ENCODE assay signal across 19 cellular contexts in genomic region chr6:8530775-8531435, GRCh38.
DNase-seq lines count a peak whose midpoint lies in the region; ATAC-seq, FAIRE-seq and TF ChIP-seq lines count a peak whose summit lies in the region.
"Had no signal": no experiment of that assay in that cellular context is flagged by ENCODE, and none has a peak within 500 bp of the region (broad histone marks: within the 10 kb centered on the region; RNA-seq: fewer than 3 reads in every experiment).

No MANE protein-coding gene starts in this region.

- CTCF ChIA-PET in activated naive CD4-positive, alpha-beta T cell treated with anti-CD3 and anti-CD28 coated beads, Interleukin-2, amount 10 ng/mL, durations not matched to agents 7 days and 5 days (lab: Charles Lee): no interaction called here

- H3K27ac Mint-ChIP-seq in activated naive CD4-positive, alpha-beta T cell treated with anti-CD3 and anti-CD28 coated beads, Interleukin-2, amount 10 ng/mL, durations not matched to agents 7 days and 5 days: no peak overlapping the region
- H3K27ac Mint-ChIP-seq: activated CD8-positive, alpha-beta T cell treated with anti-CD3 and anti-CD28 coated beads, Interleukin-2, amount 10 ng/mL, durations not matched to agents 7 days and 5 days had no signal

- in situ Hi-C loops in gastrocnemius medialis (cut with MboI; ENCODE audit: low sequenced_read_pairs in 4 of 4): no loop called here

- peak in 1 of 2 donors; percentile 30 for ATAC-seq in gastrocnemius medialis
- ATAC-seq: activated CD8-positive, alpha-beta T cell treated with anti-CD3 and anti-CD28 coated beads, Interleukin-2, amount 10 ng/mL, durations not matched to agents 7 days and 5 days; body of pancreas had no signal

- H3K4me2 ChIP-seq in hepatocyte: peak overlapping the region; percentile 17

- 61% methylated on average over 12 of the region's 12 CpGs for WGBS in hepatocyte (ENCODE audit: low lambda C conversion rate, missing lambda C conversion rate)

- H3K4me3 ChIP-seq in hepatocyte (no peak overlapping the region), gastrocnemius medialis (peak overlapping the region; percentile 11 to 37 (median 26))
- H3K4me3 ChIP-seq: body of pancreas, HAP-1, thoracic aorta had no signal

- H3K27me3 Mint-ChIP-seq in activated naive CD4-positive, alpha-beta T cell treated with anti-CD3 and anti-CD28 coated beads, Interleukin-2, amount 10 ng/mL, durations not matched to agents 7 days and 5 days: no peaks in the 10 kb centered on the region

- H3K79me2 ChIP-seq in hepatocyte: no peaks in the 10 kb centered on the region
- H3K79me2 ChIP-seq: parathyroid adenoma had no signal

- H3K4me3 Mint-ChIP-seq in activated naive CD4-positive, alpha-beta T cell treated with anti-CD3 and anti-CD28 coated beads, Interleukin-2, amount 10 ng/mL, durations not matched to agents 7 days and 5 days: no peak overlapping the region
- H3K4me3 Mint-ChIP-seq: activated CD8-positive, alpha-beta T cell treated with anti-CD3 and anti-CD28 coated beads, Interleukin-2, amount 10 ng/mL, durations not matched to agents 7 days and 5 days had no signal

- H3K27ac ChIP-seq in hepatocyte (no peak overlapping the region), gastrocnemius medialis (no peak overlapping the region)
- H3K27ac ChIP-seq: body of pancreas, parathyroid adenoma, thoracic aorta had no signal

- TF ChIP-seq POLR2A in gastrocnemius medialis (IDR thresholded peaks at IDR 0.05) (no peak), GM12891 (IDR thresholded peaks at IDR 0.05; ENCODE audit: low read depth, low read length) (no peak)

- no peaks in the 10 kb centered on the region for H3K9me2 ChIP-seq in hepatocyte (replicated peaks; ENCODE audit: insufficient read depth)

- H4K20me1 ChIP-seq in hepatocyte (ENCODE audit: insufficient read depth, poor library complexity, severe bottlenecking): no peaks in the 10 kb centered on the region

- peak; percentile 16 for DNase-seq in NCI-H748 (lab: John Stamatoyannopoulos, UW; ENCODE audit: unreplicated experiment)
- DNase-seq in NCI-H748 treated with DMSO at 0.1 percent for 48 hours (lab: John Stamatoyannopoulos, UW): no peak
- peak; percentile 60 for DNase-seq in SHP77 treated with DMSO at 0.1 percent for 48 hours (lab: John Stamatoyannopoulos, UW)
- no peak for DNase-seq in hepatocyte (ENCODE audit: low spot score)
- no peak for DNase-seq in gastrocnemius medialis
- DNase-seq in activated naive CD4-positive, alpha-beta T cell treated with anti-CD3 and anti-CD28 coated beads, Interleukin-2, amount 10 ng/mL, durations not matched to agents 7 days and 5 days: no peak
- no peak for DNase-seq in GM12891 (ENCODE audit: insufficient read length, low spot score)
- no peak for DNase-seq in CD1c-positive myeloid dendritic cell (ENCODE audit: extremely low spot score)
- DNase-seq: activated CD8-positive, alpha-beta T cell treated with anti-CD3 and anti-CD28 coated beads, Interleukin-2, amount 10 ng/mL, durations not matched to agents 7 days and 5 days; activated effector memory CD4-positive, alpha-beta T cell treated with anti-CD3 and anti-CD28 coated beads, Interleukin-2, amount 50 U/mL, for 16 hours; body of pancreas; hippocampal formation; NCI-H226 had no signal

- H3K4me1 Mint-ChIP-seq in activated naive CD4-positive, alpha-beta T cell treated with anti-CD3 and anti-CD28 coated beads, Interleukin-2, amount 10 ng/mL, durations not matched to agents 7 days and 5 days: no peaks in the 10 kb centered on the region

- H3K36me3 Mint-ChIP-seq in activated naive CD4-positive, alpha-beta T cell treated with anti-CD3 and anti-CD28 coated beads, Interleukin-2, amount 10 ng/mL, durations not matched to agents 7 days and 5 days: no peaks in the 10 kb centered on the region

- TF ChIP-seq CTCF in hepatocyte (IDR thresholded peaks at IDR 0.05; ENCODE audit: poor library complexity) (no peak), gastrocnemius medialis (IDR thresholded peaks at IDR 0.05 in 4 of 5, conservative IDR thresholded peaks at IDR 0.05 in 1 of 5) (peak in 2 of 5 experiments; percentile 7 to 11)

- H3K36me3 ChIP-seq in hepatocyte (replicated peaks; ENCODE audit: insufficient read depth, low read depth) (no peaks in the 10 kb centered on the region), gastrocnemius medialis (no peaks in the 10 kb centered on the region)
- H3K36me3 ChIP-seq: HAP-1, thoracic aorta had no signal

- no peaks in the 10 kb centered on the region for H3K9me3 ChIP-seq in hepatocyte (ENCODE audit: low read depth)
- H3K9me3 ChIP-seq in gastrocnemius medialis: peaks cover 0 to 3% (median 0%) of the 10 kb centered on the region in 3 donors
- H3K9me3 ChIP-seq: body of pancreas, HAP-1, thoracic aorta had no signal

- H3K27me3 ChIP-seq in hepatocyte (no peaks in the 10 kb centered on the region), gastrocnemius medialis (no peaks in the 10 kb centered on the region)
- H3K27me3 ChIP-seq: body of pancreas had no signal

- intact Hi-C loops in gastrocnemius medialis (cut with DNase I; ENCODE audit: low total_unique reads): no loop called here

- no peak for FAIRE-seq in GM12891 (lab: Jason Lieb, UNC)
- FAIRE-seq: D721Med, endothelial cell of umbilical vein, HTR-8/SVneo had no signal

- H3K9me3 Mint-ChIP-seq in activated naive CD4-positive, alpha-beta T cell treated with anti-CD3 and anti-CD28 coated beads, Interleukin-2, amount 10 ng/mL, durations not matched to agents 7 days and 5 days: no peaks in the 10 kb centered on the region

- H3K4me1 ChIP-seq in hepatocyte (ENCODE audit: insufficient read depth): no peaks in the 10 kb centered on the region
- H3K4me1 ChIP-seq in gastrocnemius medialis: peaks cover 0 to 3% of the 10 kb centered on the region in 2 donors
- H3K4me1 ChIP-seq: body of pancreas, HAP-1, parathyroid adenoma had no signal

- H2AFZ ChIP-seq in hepatocyte: peak overlapping the region; percentile 3
- H2AFZ ChIP-seq: parathyroid adenoma had no signal

TF ChIP-seq in GM12891, 5 proteins besides CTCF, POLR2A, EP300 and RAD21:
- TF ChIP-seq POU2F2 (IDR thresholded peaks at IDR 0.05; ENCODE audit: low read depth, low read length): no peak
- no peak for TF ChIP-seq POLR2AphosphoS5 (IDR thresholded peaks at IDR 0.05; ENCODE audit: low read depth, low read length)
- no peak for TF ChIP-seq PAX5 (IDR thresholded peaks at IDR 0.05; ENCODE audit: insufficient read depth, low read length, severe bottlenecking)
- no peak for TF ChIP-seq TAF1 (IDR thresholded peaks at IDR 0.05; ENCODE audit: low read depth, low read length)
- TF ChIP-seq SPI1 (IDR thresholded peaks at IDR 0.05; ENCODE audit: low read depth, low read length): no peak
TF ChIP-seq in GM12891: peak in this region for 0.

Comparison
In these comparisons a context has a peak if more than half of its experiments do, and no peak if none do; other contexts are left out.
1. DNase-seq: peak in NCI-H748 (single experiment) and SHP77 treated with DMSO at 0.1 percent for 48 hours (single experiment); none in NCI-H748 treated with DMSO at 0.1 percent for 48 hours (single experiment), hepatocyte (single experiment), gastrocnemius medialis (0 of 2), activated naive CD4-positive, alpha-beta T cell treated with anti-CD3 and anti-CD28 coated beads, Interleukin-2, amount 10 ng/mL, durations not matched to agents 7 days and 5 days (single experiment), GM12891 (single experiment) and CD1c-positive myeloid dendritic cell (single experiment).